Comparison of ENCODE assay signal across 9 cellular contexts in genomic region chrX:38220936-38221386, GRCh38. TPM values are rescaled to one million over a fixed set of nuclear protein-coding genes. Genes with fewer than 3 reads are reported as not detected.
A peak's percentile ranks its signal among the peaks of the same experiment; 100 is the strongest.
DNase-seq lines count a peak whose midpoint lies in the region; ATAC-seq and TF ChIP-seq lines count a peak whose summit lies in the region.
"Had no signal": no experiment of that assay in that cellular context is flagged by ENCODE, and none has a peak within 500 bp of the region (broad histone marks: within the 10 kb centered on the region; RNA-seq: fewer than 3 reads in every experiment).

No MANE protein-coding gene starts in this region.

- peak overlapping the region; percentile 72 for H3K4me3 Mint-ChIP-seq in activated naive CD8-positive, alpha-beta T cell treated with anti-CD3 and anti-CD28 coated beads, Interleukin-2, amount 10 ng/mL, durations not matched to agents 7 days and 5 days

- intact Hi-C loops in right cardiac atrium (cut with DNase I), result no loop called here
- intact Hi-C loops in gastrocnemius medialis (cut with DNase I; ENCODE audit: low total_unique reads), result no loop called here
- intact Hi-C loops in left colon (cut with DNase I, micrococcal nuclease), result no loop called here

- no peaks in the 10 kb centered on the region for H3K36me3 ChIP-seq in gastrocnemius medialis

- H3K36me3 Mint-ChIP-seq in activated naive CD8-positive, alpha-beta T cell treated with anti-CD3 and anti-CD28 coated beads, Interleukin-2, amount 10 ng/mL, durations not matched to agents 7 days and 5 days, result no peaks in the 10 kb centered on the region

- TF ChIP-seq CTCF in HFF-Myc (IDR thresholded peaks at IDR 0.05; ENCODE audit: low read depth, low read length, missing control alignments) (no peak), gastrocnemius medialis (IDR thresholded peaks at IDR 0.05 in 4 of 5, conservative IDR thresholded peaks at IDR 0.05 in 1 of 5) (no peak)

- no peak for TF ChIP-seq POLR2A in gastrocnemius medialis (IDR thresholded peaks at IDR 0.05)

- POLR2A ChIA-PET in activated naive CD8-positive, alpha-beta T cell treated with anti-CD3 and anti-CD28 coated beads, Interleukin-2, amount 10 ng/mL, durations not matched to agents 7 days and 5 days (lab: Charles Lee), result interaction anchor here (2.6 kb wide), 1 partner anchor 107 kb away, joined by 13 read pairs; the partner anchor contains the start of gene RPGR

- H3K27ac ChIP-seq in right cardiac atrium (ENCODE audit: low read length) (peak overlapping the region; percentile 81), gastrocnemius medialis (no peak overlapping the region)

- peaks cover 47% of the 10 kb centered on the region for H3K27me3 Mint-ChIP-seq in activated naive CD8-positive, alpha-beta T cell treated with anti-CD3 and anti-CD28 coated beads, Interleukin-2, amount 10 ng/mL, durations not matched to agents 7 days and 5 days

- H3K9me3 ChIP-seq in right cardiac atrium (ENCODE audit: control insufficient read depth, low read length), result no peaks in the 10 kb centered on the region
- H3K9me3 ChIP-seq in gastrocnemius medialis, result no peaks in the 10 kb centered on the region

- H3K4me1 Mint-ChIP-seq in activated naive CD8-positive, alpha-beta T cell treated with anti-CD3 and anti-CD28 coated beads, Interleukin-2, amount 10 ng/mL, durations not matched to agents 7 days and 5 days, result peaks cover 4% of the 10 kb centered on the region

- 8% methylated on average over 24 of the region's 24 CpGs for WGBS in right cardiac atrium

- no peaks in the 10 kb centered on the region for H3K9me3 Mint-ChIP-seq in activated naive CD8-positive, alpha-beta T cell treated with anti-CD3 and anti-CD28 coated beads, Interleukin-2, amount 10 ng/mL, durations not matched to agents 7 days and 5 days

- H3K27ac Mint-ChIP-seq in activated naive CD8-positive, alpha-beta T cell treated with anti-CD3 and anti-CD28 coated beads, Interleukin-2, amount 10 ng/mL, durations not matched to agents 7 days and 5 days, result no peak overlapping the region

- in situ Hi-C loops in gastrocnemius medialis (cut with MboI; ENCODE audit: low sequenced_read_pairs in 4 of 4), result no loop called here

- no peaks in the 10 kb centered on the region for H3K27me3 ChIP-seq in right cardiac atrium (ENCODE audit: control insufficient read depth, insufficient read depth)
- peaks cover 0 to 27% (median 9%) of the 10 kb centered on the region in 3 donors for H3K27me3 ChIP-seq in gastrocnemius medialis

- no peak for ATAC-seq in activated naive CD8-positive, alpha-beta T cell treated with anti-CD3 and anti-CD28 coated beads, Interleukin-2, amount 10 ng/mL, durations not matched to agents 7 days and 5 days (ENCODE audit: low read depth)
- ATAC-seq in right cardiac atrium (peak in 1 of 2 donors; percentile 92), gastrocnemius medialis (no peak), left colon (no peak)

- peaks cover 6% of the 10 kb centered on the region for H3K4me1 ChIP-seq in right cardiac atrium (ENCODE audit: control insufficient read depth, insufficient read depth, low read length)
- H3K4me1 ChIP-seq in gastrocnemius medialis, result no peaks in the 10 kb centered on the region

- peak overlapping the region; percentile 55 for H3K4me3 ChIP-seq in HFF-Myc (replicated peaks; ENCODE audit: low read depth, low read length)
- peak overlapping the region; percentile 59 for H3K4me3 ChIP-seq in right cardiac atrium (ENCODE audit: low read length)
- H3K4me3 ChIP-seq in gastrocnemius medialis, result peak overlapping the region; percentile 31 to 46 (median 46)

- DNase-seq in HFF-Myc (ENCODE audit: extremely low read depth, low read depth) (no peak), right cardiac atrium (peak; percentile 71 to 84 (median 81)), gastrocnemius medialis (no peak), DMS79 treated with DMSO at 0.1 percent for 48 hours (lab: John Stamatoyannopoulos, UW) (no peak), left colon (no peak), GM19238 (ENCODE audit: insufficient read length, low spot score) (no peak)
- DNase-seq in activated naive CD8-positive, alpha-beta T cell treated with anti-CD3 and anti-CD28 coated beads, Interleukin-2, amount 10 ng/mL, durations not matched to agents 7 days and 5 days, result no peak
- no peak for DNase-seq in stimulated activated CD4-positive, alpha-beta T cell treated with anti-CD3 and anti-CD28 coated beads, Interleukin-12 subunit alpha, Interleukin-12 subunit beta, amount 100 ng/mL, for 4 hours
- DNase-seq: Karpas-422 had no signal

RNA-seq across cellular contexts. Expression of gene SRPX, which starts 0.3 kb away (rescaled TPM):
- total RNA-seq in activated naive CD8-positive, alpha-beta T cell treated with anti-CD3 and anti-CD28 coated beads, Interleukin-2, amount 10 ng/mL, durations not matched to agents 7 days and 5 days, result 1 to 10 TPM; 3.3 to 3.5 TPM
- total RNA-seq in right cardiac atrium (100 to 1,000 TPM in 2 of 4 donors, 10 to 100 TPM in 2; 80.2 to 146 (median 98.8) TPM), gastrocnemius medialis (10 to 100 TPM in 3 of 4 donors, 1 to 10 TPM in 1; 8.6 to 48.3 (median 36.6) TPM), left colon (10 to 100 TPM; 11.9 to 26.0 TPM)
- 143 TPM for polyA plus RNA-seq in right cardiac atrium

Comparison
In these comparisons a context has a peak if more than half of its experiments do, and no peak if none do; other contexts are left out.
1. DNase-seq: peak in right cardiac atrium (3 of 3); none in HFF-Myc (single experiment), activated naive CD8-positive, alpha-beta T cell treated with anti-CD3 and anti-CD28 coated beads, Interleukin-2, amount 10 ng/mL, durations not matched to agents 7 days and 5 days (single experiment), gastrocnemius medialis (0 of 2), DMS79 treated with DMSO at 0.1 percent for 48 hours (single experiment), stimulated activated CD4-positive, alpha-beta T cell treated with anti-CD3 and anti-CD28 coated beads, Interleukin-12 subunit alpha, Interleukin-12 subunit beta, amount 100 ng/mL, for 4 hours (single experiment), left colon (0 of 2) and GM19238 (single experiment).
2. Peak in every context shown above with its lines, with median percentiles within 50 percentile points of each other: H3K4me3 ChIP-seq.